ENCODE assay signal across 10 cellular contexts in the genomic region with DNA sequence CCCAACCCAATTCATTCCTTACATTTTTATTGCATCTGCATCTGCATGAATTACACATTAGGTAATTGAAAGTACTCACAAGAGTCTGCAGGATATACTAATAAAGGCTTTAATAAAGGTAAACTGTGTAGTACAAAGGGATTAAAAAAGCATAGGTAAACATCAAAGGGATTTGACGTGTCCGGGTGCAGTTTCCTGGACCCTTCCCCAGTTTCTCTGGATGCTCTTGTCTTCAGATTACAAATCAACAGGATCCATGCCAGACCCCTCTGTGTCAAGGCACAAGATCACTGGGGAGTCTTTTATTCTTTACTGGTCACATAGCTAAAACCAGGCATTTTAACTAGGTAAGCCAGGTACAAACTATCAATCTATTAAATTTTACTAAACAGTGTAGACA.
"Had no signal": no experiment of that assay in that cellular context is flagged by ENCODE, and none has a peak within 500 bp of the region (broad histone marks: within the 10 kb centered on the region; RNA-seq: fewer than 3 reads in every experiment).

No MANE protein-coding gene starts in this region.

- H3K9me3 ChIP-seq: HAP-1 had no signal

- DNase-seq: H7, HFFc6, IMR-90, KG1 had no signal

- ATAC-seq: HCT116, K562 had no signal

- H3K36me3 ChIP-seq: HAP-1 had no signal

- FAIRE-seq: H1, HTR-8/SVneo, K562 had no signal

- H3K4me3 ChIP-seq: GM23338, HAP-1, K562 had no signal
